ENCODE assay signal across 10 cellular contexts in the genomic region with DNA sequence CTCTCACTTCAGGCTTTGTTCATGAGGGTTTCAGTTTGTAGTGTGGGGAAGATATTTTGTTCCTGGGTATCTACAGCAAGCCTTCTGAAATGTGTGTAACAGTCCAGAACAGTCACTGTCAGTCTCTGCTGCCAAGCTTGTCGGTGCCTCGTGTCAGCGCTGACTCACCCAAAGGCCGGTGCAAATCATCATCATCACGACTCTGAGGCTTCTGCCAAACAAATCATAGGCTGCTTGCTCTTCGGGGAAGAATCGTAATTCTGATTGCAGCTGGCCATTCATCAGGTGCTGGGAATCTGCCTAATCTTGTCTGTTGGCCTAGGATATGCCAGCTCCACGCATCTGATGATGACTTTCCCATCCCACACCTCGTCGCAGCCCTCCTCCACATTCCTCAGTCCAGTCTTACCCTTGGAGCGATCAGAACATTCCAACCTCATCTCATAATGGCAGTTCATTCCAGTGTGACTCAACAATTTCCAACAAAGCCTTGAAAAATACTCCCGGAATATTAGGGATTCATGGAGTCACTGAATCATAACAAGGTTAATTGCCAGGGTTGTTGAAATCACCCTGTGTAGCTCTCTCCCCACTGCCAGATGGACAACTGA. TPM values are rescaled to one million over a fixed set of nuclear protein-coding genes. Genes with fewer than 3 reads are reported as not detected.
DNase-seq lines count a peak whose midpoint lies in the region; ATAC-seq and TF ChIP-seq lines count a peak whose summit lies in the region.
"Had no signal": no experiment of that assay in that cellular context is flagged by ENCODE, and none has a peak within 500 bp of the region (broad histone marks: within the 10 kb centered on the region; RNA-seq: fewer than 3 reads in every experiment).

No MANE protein-coding gene starts in this region.

- H3K4me3 Mint-ChIP-seq in nephron: peak overlapping the region in 1 of 3 experiments; percentile 0
- H3K4me3 Mint-ChIP-seq: stimulated activated naive CD8-positive, alpha-beta T cell treated with anti-CD3 and anti-CD28 coated beads, Interleukin-15, Interleukin-2, amounts not matched to agents 100 ng/mL and 50 ng/mL, for 24 hours had no signal

- H3K4me3 ChIP-seq in BE2C (ENCODE audit: low read depth, low read length): 0 out of 2 replicates have a peak overlapping the region, but pooled peaks have one; percentile 3
- H3K4me3 ChIP-seq: cardiac muscle cell had no signal

- peak overlapping the region; percentile 27 to 80 (median 31) for H3K27ac Mint-ChIP-seq in nephron
- H3K27ac Mint-ChIP-seq: stimulated activated naive CD8-positive, alpha-beta T cell treated with anti-CD3 and anti-CD28 coated beads, Interleukin-15, Interleukin-2, amounts not matched to agents 100 ng/mL and 50 ng/mL, for 24 hours had no signal

- ATAC-seq in GM18868 (IDR thresholded peaks at IDR 0.05; ENCODE audit: unreplicated experiment): no peak

- H3K4me1 Mint-ChIP-seq in nephron: peaks cover 28% of the 10 kb centered on the region

- H3K4me1 ChIP-seq in BE2C: peaks cover 16% of the 10 kb centered on the region

- no peaks in the 10 kb centered on the region for H3K9me3 ChIP-seq in BE2C

- peaks cover 4% of the 10 kb centered on the region for H3K27me3 Mint-ChIP-seq in nephron (ENCODE audit: low read depth)

- no peaks in the 10 kb centered on the region for H3K36me3 Mint-ChIP-seq in nephron (ENCODE audit: low read depth)

- TF ChIP-seq CTCF in BE2C (IDR thresholded peaks at IDR 0.05; ENCODE audit: low read depth, low read length): no peak
- no peak for TF ChIP-seq CTCF in nephron (IDR thresholded peaks at IDR 0.05; ENCODE audit: unreplicated experiment in 3 of 3)

- H3K9me3 Mint-ChIP-seq in nephron: no peaks in the 10 kb centered on the region
- H3K9me3 Mint-ChIP-seq: stimulated activated naive CD8-positive, alpha-beta T cell treated with anti-CD3 and anti-CD28 coated beads, Interleukin-15, Interleukin-2, amounts not matched to agents 100 ng/mL and 50 ng/mL, for 24 hours had no signal

- no peaks in the 10 kb centered on the region for H3K27me3 ChIP-seq in BE2C
- H3K27me3 ChIP-seq: cardiac muscle cell had no signal

- DNase-seq in BE2C: peak; percentile 68
- DNase-seq in NCI-H446 (lab: John Stamatoyannopoulos, UW): peak; percentile 66 to 70
- peak; percentile 28 for DNase-seq in epidermal melanocyte (ENCODE audit: insufficient read length, low spot score)
- DNase-seq in SIG-M5 treated with dmso at 0.1 percent for 504 hours (lab: John Stamatoyannopoulos, UW; ENCODE audit: unreplicated experiment): no peak
- no peak for DNase-seq in germinal center (ENCODE audit: low spot score)
- no peak for DNase-seq in stimulated activated naive CD4-positive, alpha-beta T cell (lab: John Stamatoyannopoulos, UW)

- H3K36me3 ChIP-seq in BE2C: no peaks in the 10 kb centered on the region
- H3K36me3 ChIP-seq: cardiac muscle cell had no signal

RNA-seq across cellular contexts. Expression of a gene that starts 40.9 kb away (rescaled TPM):
- polyA plus RNA-seq in BE2C (2012; ENCODE audit: insufficient read depth, insufficient read length, low read depth): 1.1 TPM

Comparison
In these comparisons a context has a peak if more than half of its experiments do, and no peak if none do; other contexts are left out.
1. DNase-seq: peak in BE2C (single experiment), NCI-H446 (2 of 2) and epidermal melanocyte (single experiment); none in SIG-M5 treated with dmso at 0.1 percent for 504 hours (single experiment), germinal center (single experiment) and stimulated activated naive CD4-positive, alpha-beta T cell (0 of 6).